ENCODE assay signal across 21 cellular contexts in the genomic region with DNA sequence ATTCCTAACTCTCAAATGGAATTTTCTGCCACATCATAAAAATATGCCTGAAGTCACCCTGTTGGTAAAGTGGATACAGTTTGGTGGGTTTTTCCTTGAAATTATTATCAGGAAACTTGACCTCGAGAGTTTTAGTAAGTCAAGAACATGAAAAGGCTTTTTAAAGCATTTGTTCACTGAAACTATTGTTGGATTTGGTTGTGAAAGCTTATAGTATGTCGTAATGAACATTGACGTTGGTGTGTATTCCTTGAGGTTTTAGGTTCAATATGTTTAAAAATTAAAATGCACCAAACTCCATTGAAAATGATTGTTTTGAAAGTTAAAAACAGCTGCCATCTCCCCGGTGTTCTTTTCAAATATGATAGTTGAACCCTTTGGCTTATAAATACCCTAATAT. TPM values are rescaled to one million over a fixed set of nuclear protein-coding genes. Genes with fewer than 3 reads are reported as not detected.
A peak's percentile ranks its signal among the peaks of the same experiment; 100 is the strongest.
DNase-seq lines count a peak whose midpoint lies in the region; ATAC-seq, FAIRE-seq and TF ChIP-seq lines count a peak whose summit lies in the region.
"Had no signal": no experiment of that assay in that cellular context is flagged by ENCODE, and none has a peak within 500 bp of the region (broad histone marks: within the 10 kb centered on the region; RNA-seq: fewer than 3 reads in every experiment).

No MANE protein-coding gene starts in this region.

- CTCF ChIA-PET in A549 (lab: Yijun Ruan, JAX) = interaction anchor here (1.4 to 4.2 kb wide), 2 partner anchors 87 to 107 kb away, joined by 5 to 22 read pairs; no protein-coding TSS in a partner anchor

- H2AFZ ChIP-seq in mesenchymal stem cell (ENCODE audit: low read depth, low read length) = no peak overlapping the region

- 73% methylated on average over 4 of the region's 4 CpGs for WGBS in A549 (ENCODE audit: missing lambda C conversion rate)
- WGBS in mesenchymal stem cell = 98% methylated on average over 2 of the region's 4 CpGs
- 84 to 88% methylated on average over 4 of the region's 4 CpGs for WGBS in thyroid gland, 2 donors

- H3K4ac ChIP-seq in mesenchymal stem cell (ENCODE audit: low read depth in 1 of 2, low read length in 2 of 2) = no peak overlapping the region

- H3K27me3 ChIP-seq in mesenchymal stem cell (ENCODE audit: control insufficient read depth in 1 of 2, insufficient read depth in 1 of 2, low read length in 2 of 2) (no peaks in the 10 kb centered on the region), thyroid gland (no peaks in the 10 kb centered on the region)
- H3K27me3 ChIP-seq: foreskin keratinocyte, uterus had no signal

- no peak overlapping the region for H2BK120ac ChIP-seq in mesenchymal stem cell (ENCODE audit: low read depth, low read length)

- H3K4me1 ChIP-seq in A549 (peaks cover 61% of the 10 kb centered on the region), mesenchymal stem cell (ENCODE audit: control insufficient read depth, insufficient read depth, low read depth, low read length) (peaks cover 3% of the 10 kb centered on the region), thyroid gland (no peaks in the 10 kb centered on the region)
- H3K4me1 ChIP-seq: uterus had no signal

- TF ChIP-seq CTCF in A549 (IDR thresholded peaks at IDR 0.05) (no peak), choroid plexus epithelial cell (conservative IDR thresholded peaks at IDR 0.05; ENCODE audit: low read depth, low read length) (no peak), thyroid gland (IDR thresholded peaks at IDR 0.05) (no peak)

- no peaks in the 10 kb centered on the region for H3K79me1 ChIP-seq in mesenchymal stem cell (replicated peaks; ENCODE audit: low read length, poor library complexity, severe bottlenecking)

- no peak for TF ChIP-seq EP300 in A549 (IDR thresholded peaks at IDR 0.05)

- H2BK12ac ChIP-seq in mesenchymal stem cell (ENCODE audit: low read length in 2 of 2) = no peak overlapping the region

- H2BK15ac ChIP-seq in mesenchymal stem cell (ENCODE audit: low read depth, poor library complexity, severe bottlenecking) = no peak overlapping the region

- no peak overlapping the region for H2AK5ac ChIP-seq in mesenchymal stem cell (ENCODE audit: low read length, severe bottlenecking)

- no peak for TF ChIP-seq RAD21 in A549 (conservative IDR thresholded peaks at IDR 0.05 in 1 of 2, IDR thresholded peaks at IDR 0.05 in 1 of 2)

- POLR2A ChIA-PET in A549 (lab: Yijun Ruan, JAX) = no interaction called here

- no peak overlapping the region for H3K14ac ChIP-seq in mesenchymal stem cell (ENCODE audit: low read length in 2 of 2)

- no peak overlapping the region for H4K91ac ChIP-seq in mesenchymal stem cell (ENCODE audit: low read length)

- peak overlapping the region; percentile 54 for H3K9ac ChIP-seq in mesenchymal stem cell (ENCODE audit: low read length)

- H3K4me3 ChIP-seq in A549 (no peak overlapping the region), choroid plexus epithelial cell (ENCODE audit: low read depth, low read length) (no peak overlapping the region), mesenchymal stem cell (ENCODE audit: insufficient read depth in 1 of 2, low read depth in 1 of 2, low read length in 2 of 2) (no peak overlapping the region), thyroid gland (replicated peaks in 1 of 3) (no peak overlapping the region)
- H3K4me3 ChIP-seq: uterus had no signal

- ATAC-seq in A549 = no peak
- ATAC-seq: foreskin keratinocyte; stimulated activated naive CD8-positive, alpha-beta T cell treated with anti-CD3 and anti-CD28 coated beads, Interleukin-15, amount 100 ng/mL, for 72 hours had no signal

- H4K8ac ChIP-seq in mesenchymal stem cell (ENCODE audit: low read length) = no peak overlapping the region

- no peak overlapping the region for H3K23ac ChIP-seq in mesenchymal stem cell (ENCODE audit: low read length in 2 of 2)

- H3K9me3 ChIP-seq in A549 = no peaks in the 10 kb centered on the region
- no peaks in the 10 kb centered on the region for H3K9me3 ChIP-seq in mesenchymal stem cell (ENCODE audit: control insufficient read depth, low read length)
- H3K9me3 ChIP-seq in thyroid gland = no peaks in the 10 kb centered on the region
- H3K9me3 ChIP-seq: uterus had no signal

- no peak for TF ChIP-seq POLR2A in A549 (IDR thresholded peaks at IDR 0.05; ENCODE audit: low read length)
- no peak for TF ChIP-seq POLR2A in thyroid gland (IDR thresholded peaks at IDR 0.05)

- H3K4me2 ChIP-seq in A549 (no peak overlapping the region; the same call in 2 of the 3 replicates), mesenchymal stem cell (ENCODE audit: low read length, poor library complexity, severe bottlenecking) (no peak overlapping the region)

- H2BK5ac ChIP-seq in mesenchymal stem cell (ENCODE audit: low read depth, low read length, poor library complexity, severe bottlenecking) = no peak overlapping the region

- H3K36me3 ChIP-seq in mesenchymal stem cell (ENCODE audit: control insufficient read depth in 1 of 2, insufficient read depth in 2 of 2, low read depth in 1 of 2, low read length in 2 of 2) = peaks cover 0 to 48% of the 10 kb centered on the region in 2 experiments
- H3K36me3 ChIP-seq in thyroid gland = no peaks in the 10 kb centered on the region
- H3K36me3 ChIP-seq: uterus, WERI-Rb-1 had no signal

- DNase-seq in A549 (ENCODE audit: low read depth in 1 of 2, low spot score in 1 of 2) (no peak), MV-4-11 (lab: John Stamatoyannopoulos, UW) (peak; percentile 35), choroid plexus epithelial cell (ENCODE audit: low read depth) (peak; percentile 63), mesenchymal stem cell (peak; percentile 15), thyroid gland (no peak), medulla oblongata (ENCODE audit: extremely low spot score) (no peak), superior temporal gyrus (ENCODE audit: extremely low spot score) (no peak)
- no peak for DNase-seq in stimulated activated CD4-positive, alpha-beta T cell treated with anti-CD3 and anti-CD28 coated beads, Interleukin-2, amount 100 ng/mL, for 48 hours
- DNase-seq: activated CD4-positive, alpha-beta T cell treated with anti-CD3 and anti-CD28 coated beads, Interleukin-2, amount 50 U/mL, for 48 hours; activated naive CD8-positive, alpha-beta T cell treated with anti-CD3 and anti-CD28 coated beads for 36 hours; CD4-positive, alpha-beta memory T cell; DMS79; effector CD8-positive, alpha-beta T cell; foreskin keratinocyte; KG1; NCI-H1417; stimulated activated naive CD8-positive, alpha-beta T cell treated with anti-CD3 and anti-CD28 coated beads, Interleukin-15, amount 100 ng/mL, for 72 hours; uterus; WERI-Rb-1 had no signal

- H3K27ac ChIP-seq in A549 (peak overlapping the region; percentile 70 to 79; a peak in 3 of 6 replicates), mesenchymal stem cell (ENCODE audit: low read length, poor library complexity, severe bottlenecking) (no peak overlapping the region), thyroid gland (no peak overlapping the region)
- H3K27ac ChIP-seq: foreskin keratinocyte, HL-60, uterus, WERI-Rb-1 had no signal

- intact Hi-C loops in thyroid gland (cut with DNase I) = no loop called here

- FAIRE-seq in A549 (lab: Jason Lieb, UNC) = no peak
- FAIRE-seq: GM18507 had no signal

- no peak overlapping the region for H3K18ac ChIP-seq in mesenchymal stem cell (ENCODE audit: low read depth in 1 of 2, low read length in 2 of 2)

TF ChIP-seq in A549, 52 proteins besides CTCF, POLR2A, EP300 and RAD21 (continues in another document):
- TF ChIP-seq TFCP2L1 (CRISPR knock-in tag; IDR thresholded peaks at IDR 0.05) (no peak), KDM1A (IDR thresholded peaks at IDR 0.05; ENCODE audit: low read depth) (no peak), FOXS1 (CRISPR knock-in tag; IDR thresholded peaks at IDR 0.05) (no peak), BHLHE40 (IDR thresholded peaks at IDR 0.05; ENCODE audit: low read depth, low read length) (no peak), RFX5 (IDR thresholded peaks at IDR 0.05) (no peak), RNF2 (IDR thresholded peaks at IDR 0.05; ENCODE audit: borderline replicate concordance, low read depth) (no peak), FOSL2 (IDR thresholded peaks at IDR 0.05) (no peak), FOSL2 (CRISPR knock-in tag; IDR thresholded peaks at IDR 0.05) (no peak)
- TF ChIP-seq, protein P1, sequence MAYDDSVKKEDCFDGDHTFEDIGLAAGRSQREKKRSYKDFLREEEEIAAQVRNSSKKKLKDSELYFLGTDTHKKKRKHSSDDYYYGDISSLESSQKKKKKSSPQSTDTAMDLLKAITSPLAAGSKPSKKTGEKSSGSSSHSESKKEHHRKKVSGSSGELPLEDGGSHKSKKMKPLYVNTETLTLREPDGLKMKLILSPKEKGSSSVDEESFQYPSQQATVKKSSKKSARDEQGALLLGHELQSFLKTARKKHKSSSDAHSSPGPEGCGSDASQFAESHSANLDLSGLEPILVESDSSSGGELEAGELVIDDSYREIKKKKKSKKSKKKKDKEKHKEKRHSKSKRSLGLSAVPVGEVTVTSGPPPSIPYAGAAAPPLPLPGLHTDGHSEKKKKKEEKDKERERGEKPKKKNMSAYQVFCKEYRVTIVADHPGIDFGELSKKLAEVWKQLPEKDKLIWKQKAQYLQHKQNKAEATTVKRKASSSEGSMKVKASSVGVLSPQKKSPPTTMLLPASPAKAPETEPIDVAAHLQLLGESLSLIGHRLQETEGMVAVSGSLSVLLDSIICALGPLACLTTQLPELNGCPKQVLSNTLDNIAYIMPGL (CRISPR knock-in tag; IDR thresholded peaks at IDR 0.05; ENCODE audit: borderline replicate concordance) = no peak
- TF ChIP-seq, protein P2, sequence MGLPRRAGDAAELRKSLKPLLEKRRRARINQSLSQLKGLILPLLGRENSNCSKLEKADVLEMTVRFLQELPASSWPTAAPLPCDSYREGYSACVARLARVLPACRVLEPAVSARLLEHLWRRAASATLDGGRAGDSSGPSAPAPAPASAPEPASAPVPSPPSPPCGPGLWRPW (IDR thresholded peaks at IDR 0.05) = no peak
- TF ChIP-seq, protein P3, sequence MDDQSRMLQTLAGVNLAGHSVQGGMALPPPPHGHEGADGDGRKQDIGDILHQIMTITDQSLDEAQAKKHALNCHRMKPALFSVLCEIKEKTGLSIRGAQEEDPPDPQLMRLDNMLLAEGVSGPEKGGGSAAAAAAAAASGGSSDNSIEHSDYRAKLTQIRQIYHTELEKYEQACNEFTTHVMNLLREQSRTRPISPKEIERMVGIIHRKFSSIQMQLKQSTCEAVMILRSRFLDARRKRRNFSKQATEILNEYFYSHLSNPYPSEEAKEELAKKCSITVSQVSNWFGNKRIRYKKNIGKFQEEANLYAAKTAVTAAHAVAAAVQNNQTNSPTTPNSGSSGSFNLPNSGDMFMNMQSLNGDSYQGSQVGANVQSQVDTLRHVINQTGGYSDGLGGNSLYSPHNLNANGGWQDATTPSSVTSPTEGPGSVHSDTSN (IDR thresholded peaks at IDR 0.05) = no peak

RNA-seq across cellular contexts. Expression of a gene that starts 30.8 kb away (rescaled TPM):
- polyA plus RNA-seq in A549 (2011; rRNA removed) = 2.8 and 3.6 TPM in 2 replicates
- polyA plus RNA-seq in A549 (2012; cell fraction: cytosol; rRNA removed) = 1.1 and 1.3 TPM in 2 replicates
- 0.91 and 1.8 TPM in 2 replicates for polyA plus RNA-seq in A549 (2012; cell fraction: nucleus; rRNA removed)
- 4.8 to 6.6 TPM (median 5.4 TPM) in 3 replicates for polyA plus RNA-seq in A549 (2017; fragmentation: RNase III; extraction: RNeasy Plus Mini Kit Qiagen cat#74134 plus additional on column Dnase treatment)
- 1.8 and 5.3 TPM in 2 replicates for polyA minus RNA-seq in A549 (2011; rRNA and poly(A)+ RNA removed)
- 1.1 TPM for polyA plus RNA-seq in mesenchymal stem cell (2013, experiment 1 of 2)
- polyA plus RNA-seq in mesenchymal stem cell (2013, experiment 2 of 2) = 0.99 TPM
- 100 to 1,000 TPM in 1 of 4 donors, 10 to 100 TPM in 3; 47.2 to 144 (median 69.8) TPM for total RNA-seq in thyroid gland
- total RNA-seq: CD4-positive, alpha-beta memory T cell had no signal
- polyA plus RNA-seq: CD4-positive, alpha-beta memory T cell had no signal

Comparison
In these comparisons a context has a peak if more than half of its experiments do, and no peak if none do; other contexts are left out.
1. DNase-seq: peak in MV-4-11 (single experiment), choroid plexus epithelial cell (single experiment) and mesenchymal stem cell (single experiment); none in A549 (0 of 2), thyroid gland (0 of 2), medulla oblongata (single experiment), superior temporal gyrus (single experiment) and stimulated activated CD4-positive, alpha-beta T cell treated with anti-CD3 and anti-CD28 coated beads, Interleukin-2, amount 100 ng/mL, for 48 hours (0 of 2).
2. H3K27ac ChIP-seq: peak in A549 (2 of 2); none in mesenchymal stem cell (single experiment) and thyroid gland (0 of 3).